2 cellular contexts compared by ENCODE assay signal in the genomic region with DNA sequence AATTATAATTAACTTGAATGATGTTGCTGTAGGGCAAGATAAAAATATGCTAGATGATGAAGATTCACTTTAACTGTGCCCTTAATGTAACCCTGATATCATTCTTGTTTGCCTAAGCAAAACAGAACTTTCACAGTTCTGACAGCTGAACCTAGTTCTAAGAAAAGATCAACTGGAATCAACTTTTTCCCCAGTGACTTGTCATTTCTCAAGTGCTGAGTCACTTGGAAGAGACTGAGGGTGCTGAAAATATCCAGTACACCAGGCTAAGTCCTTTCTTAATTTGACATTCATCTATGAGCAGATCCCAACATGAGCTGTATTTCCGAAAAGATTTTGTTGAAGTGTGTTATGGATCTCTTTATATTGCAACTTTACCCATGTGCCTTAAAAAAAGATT.
TF ChIP-seq lines count a peak whose summit lies in the region.

No MANE protein-coding gene starts in this region.

TF ChIP-seq in IMR-90, 13 proteins besides CTCF, POLR2A, EP300 and RAD21:
- TF ChIP-seq MAZ (IDR thresholded peaks at IDR 0.05; ENCODE audit: borderline replicate concordance, low read depth, low read length), result no peak
- TF ChIP-seq MXI1 (IDR thresholded peaks at IDR 0.05; ENCODE audit: borderline replicate concordance, low read depth, low read length), result no peak
- TF ChIP-seq, protein P1, sequence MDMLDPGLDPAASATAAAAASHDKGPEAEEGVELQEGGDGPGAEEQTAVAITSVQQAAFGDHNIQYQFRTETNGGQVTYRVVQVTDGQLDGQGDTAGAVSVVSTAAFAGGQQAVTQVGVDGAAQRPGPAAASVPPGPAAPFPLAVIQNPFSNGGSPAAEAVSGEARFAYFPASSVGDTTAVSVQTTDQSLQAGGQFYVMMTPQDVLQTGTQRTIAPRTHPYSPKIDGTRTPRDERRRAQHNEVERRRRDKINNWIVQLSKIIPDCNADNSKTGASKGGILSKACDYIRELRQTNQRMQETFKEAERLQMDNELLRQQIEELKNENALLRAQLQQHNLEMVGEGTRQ (IDR thresholded peaks at IDR 0.05; ENCODE audit: low read depth, low read length), result no peak
- no peak for TF ChIP-seq RCOR1 (IDR thresholded peaks at IDR 0.05; ENCODE audit: insufficient replicate concordance, low read length)
- TF ChIP-seq MAFK (IDR thresholded peaks at IDR 0.05; ENCODE audit: low read depth, low read length), result no peak
- TF ChIP-seq FOS (IDR thresholded peaks at IDR 0.05; ENCODE audit: low read depth, low read length), result no peak
- no peak for TF ChIP-seq RFX5 (IDR thresholded peaks at IDR 0.05; ENCODE audit: low read depth, low read length)
- TF ChIP-seq, protein P2, sequence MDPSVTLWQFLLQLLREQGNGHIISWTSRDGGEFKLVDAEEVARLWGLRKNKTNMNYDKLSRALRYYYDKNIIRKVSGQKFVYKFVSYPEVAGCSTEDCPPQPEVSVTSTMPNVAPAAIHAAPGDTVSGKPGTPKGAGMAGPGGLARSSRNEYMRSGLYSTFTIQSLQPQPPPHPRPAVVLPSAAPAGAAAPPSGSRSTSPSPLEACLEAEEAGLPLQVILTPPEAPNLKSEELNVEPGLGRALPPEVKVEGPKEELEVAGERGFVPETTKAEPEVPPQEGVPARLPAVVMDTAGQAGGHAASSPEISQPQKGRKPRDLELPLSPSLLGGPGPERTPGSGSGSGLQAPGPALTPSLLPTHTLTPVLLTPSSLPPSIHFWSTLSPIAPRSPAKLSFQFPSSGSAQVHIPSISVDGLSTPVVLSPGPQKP (IDR thresholded peaks at IDR 0.05; ENCODE audit: borderline replicate concordance, low read depth, low read length), result no peak
- no peak for TF ChIP-seq CEBPB (IDR thresholded peaks at IDR 0.05; ENCODE audit: low read depth, low read length)
- TF ChIP-seq BHLHE40 (IDR thresholded peaks at IDR 0.05; ENCODE audit: low read depth, low read length), result no peak
- no peak for TF ChIP-seq SMC3 (IDR thresholded peaks at IDR 0.05; ENCODE audit: low read depth, low read length)
- TF ChIP-seq NFE2L2 (IDR thresholded peaks at IDR 0.05; ENCODE audit: low read depth, low read length), result no peak
- TF ChIP-seq CHD1 (IDR thresholded peaks at IDR 0.05; ENCODE audit: low read depth, low read length), result no peak

TF ChIP-seq in K562, 482 proteins besides CTCF, POLR2A, EP300 and RAD21:
- no peak for TF ChIP-seq FOSL1 (tag; conservative IDR thresholded peaks at IDR 0.05)
- peak; percentile 68 for TF ChIP-seq C11orf30 (IDR thresholded peaks at IDR 0.05; ENCODE audit: low read depth)
- TF ChIP-seq, protein P3, sequence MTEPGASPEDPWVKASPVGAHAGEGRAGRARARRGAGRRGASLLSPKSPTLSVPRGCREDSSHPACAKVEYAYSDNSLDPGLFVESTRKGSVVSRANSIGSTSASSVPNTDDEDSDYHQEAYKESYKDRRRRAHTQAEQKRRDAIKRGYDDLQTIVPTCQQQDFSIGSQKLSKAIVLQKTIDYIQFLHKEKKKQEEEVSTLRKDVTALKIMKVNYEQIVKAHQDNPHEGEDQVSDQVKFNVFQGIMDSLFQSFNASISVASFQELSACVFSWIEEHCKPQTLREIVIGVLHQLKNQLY (CRISPR knock-in tag; conservative IDR thresholded peaks at IDR 0.05), result no peak
- TF ChIP-seq, protein P4, sequence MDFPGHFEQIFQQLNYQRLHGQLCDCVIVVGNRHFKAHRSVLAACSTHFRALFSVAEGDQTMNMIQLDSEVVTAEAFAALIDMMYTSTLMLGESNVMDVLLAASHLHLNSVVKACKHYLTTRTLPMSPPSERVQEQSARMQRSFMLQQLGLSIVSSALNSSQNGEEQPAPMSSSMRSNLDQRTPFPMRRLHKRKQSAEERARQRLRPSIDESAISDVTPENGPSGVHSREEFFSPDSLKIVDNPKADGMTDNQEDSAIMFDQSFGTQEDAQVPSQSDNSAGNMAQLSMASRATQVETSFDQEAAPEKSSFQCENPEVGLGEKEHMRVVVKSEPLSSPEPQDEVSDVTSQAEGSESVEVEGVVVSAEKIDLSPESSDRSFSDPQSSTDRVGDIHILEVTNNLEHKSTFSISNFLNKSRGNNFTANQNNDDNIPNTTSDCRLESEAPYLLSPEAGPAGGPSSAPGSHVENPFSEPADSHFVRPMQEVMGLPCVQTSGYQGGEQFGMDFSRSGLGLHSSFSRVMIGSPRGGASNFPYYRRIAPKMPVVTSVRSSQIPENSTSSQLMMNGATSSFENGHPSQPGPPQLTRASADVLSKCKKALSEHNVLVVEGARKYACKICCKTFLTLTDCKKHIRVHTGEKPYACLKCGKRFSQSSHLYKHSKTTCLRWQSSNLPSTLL (IDR thresholded peaks at IDR 0.05), result peak; percentile 92
- TF ChIP-seq NFE2 (IDR thresholded peaks at IDR 0.05; ENCODE audit: low read depth), result peak; percentile 56; the same call in 1 of the 2 replicates
- TF ChIP-seq PHF8 (IDR thresholded peaks at IDR 0.05; ENCODE audit: borderline replicate concordance, low read length), result no peak
- TF ChIP-seq MAFG (tag; conservative IDR thresholded peaks at IDR 0.05), result peak; percentile 68
- peak; percentile 94; the same call in 1 of the 2 replicates for TF ChIP-seq CC2D1A (IDR thresholded peaks at IDR 0.05)
- TF ChIP-seq ZNF316 (IDR thresholded peaks at IDR 0.05), result peak; percentile 68
- TF ChIP-seq TAF1 (IDR thresholded peaks at IDR 0.05; ENCODE audit: control insufficient read depth, extremely low read depth, insufficient read depth, low read length, severe bottlenecking), result no peak
- TF ChIP-seq, protein P5, sequence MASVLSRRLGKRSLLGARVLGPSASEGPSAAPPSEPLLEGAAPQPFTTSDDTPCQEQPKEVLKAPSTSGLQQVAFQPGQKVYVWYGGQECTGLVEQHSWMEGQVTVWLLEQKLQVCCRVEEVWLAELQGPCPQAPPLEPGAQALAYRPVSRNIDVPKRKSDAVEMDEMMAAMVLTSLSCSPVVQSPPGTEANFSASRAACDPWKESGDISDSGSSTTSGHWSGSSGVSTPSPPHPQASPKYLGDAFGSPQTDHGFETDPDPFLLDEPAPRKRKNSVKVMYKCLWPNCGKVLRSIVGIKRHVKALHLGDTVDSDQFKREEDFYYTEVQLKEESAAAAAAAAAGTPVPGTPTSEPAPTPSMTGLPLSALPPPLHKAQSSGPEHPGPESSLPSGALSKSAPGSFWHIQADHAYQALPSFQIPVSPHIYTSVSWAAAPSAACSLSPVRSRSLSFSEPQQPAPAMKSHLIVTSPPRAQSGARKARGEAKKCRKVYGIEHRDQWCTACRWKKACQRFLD (CRISPR knock-in tag; IDR thresholded peaks at IDR 0.05), result no peak
- no peak for TF ChIP-seq DACH1 (IDR thresholded peaks at IDR 0.05; ENCODE audit: partially characterized antibody)
- TF ChIP-seq ZBED1 (IDR thresholded peaks at IDR 0.05), result no peak
TF ChIP-seq in K562: peak in this region for 6.
